ENCODE assay signal across 8 cellular contexts in the genomic region with DNA sequence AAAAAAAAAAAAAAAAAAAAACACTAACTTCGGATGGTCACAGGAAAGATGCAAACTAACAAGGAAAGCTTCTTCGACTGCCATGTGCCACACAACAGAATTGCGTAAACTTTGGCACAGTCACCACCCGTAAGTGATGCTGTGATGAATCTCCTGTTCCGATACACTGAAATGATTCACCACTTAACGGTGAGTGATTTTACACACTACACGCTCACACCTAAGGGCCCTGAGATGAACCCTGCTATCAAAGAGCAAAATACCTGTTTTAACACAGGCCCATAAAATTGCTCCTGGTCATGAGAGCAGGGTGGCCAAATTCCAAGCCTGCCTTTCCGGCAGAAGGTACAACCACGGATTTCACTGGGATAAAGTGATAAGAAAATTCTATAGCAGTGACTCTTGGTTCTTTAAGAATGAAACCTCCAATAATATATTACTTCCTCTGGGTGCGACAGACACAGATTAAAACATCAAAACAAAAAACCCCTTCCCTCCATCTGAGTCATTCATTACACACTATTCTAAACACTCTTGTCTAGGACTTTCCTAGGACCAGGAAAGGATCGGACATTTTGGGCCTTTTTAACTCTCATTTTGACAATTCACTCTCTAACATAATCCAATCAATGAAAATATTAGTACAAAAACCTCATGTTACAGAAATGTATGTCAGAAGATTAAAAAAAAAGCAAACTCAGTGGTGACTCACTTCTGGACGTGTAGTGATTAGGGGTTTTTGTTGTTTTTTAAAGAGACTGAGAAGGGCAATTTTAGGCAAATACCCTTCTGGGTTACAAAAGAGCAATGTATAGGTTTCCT. TPM values are rescaled to one million over a fixed set of nuclear protein-coding genes. Genes with fewer than 3 reads are reported as not detected.
A peak's percentile ranks its signal among the peaks of the same experiment; 100 is the strongest.
DNase-seq lines count a peak whose midpoint lies in the region; ATAC-seq and TF ChIP-seq lines count a peak whose summit lies in the region.

No MANE protein-coding gene starts in this region.

- no peak overlapping the region for H2BK120ac ChIP-seq in neuronal stem cell (ENCODE audit: low read depth, low read length)

- H3K79me1 ChIP-seq in neuronal stem cell (ENCODE audit: low read depth, low read length), result no peaks in the 10 kb centered on the region

- intact Hi-C loops in PC-3 (cut with micrococcal nuclease) (no loop called here), breast epithelium (cut with DNase I; ENCODE audit: low total_unique reads) (no loop called here)

- no peak overlapping the region for H3K4ac ChIP-seq in neuronal stem cell (ENCODE audit: low read length)

- H2AFZ ChIP-seq in PC-3 (ENCODE audit: low read length), result no peak overlapping the region
- H2AFZ ChIP-seq in neuronal stem cell (ENCODE audit: low read length), result no peak overlapping the region

- H3K18ac ChIP-seq in neuronal stem cell (ENCODE audit: low read length), result no peak overlapping the region

- DNase-seq in PC-3 (peak; percentile 69), breast epithelium (ENCODE audit: low spot score in 2 of 2) (no peak), neuronal stem cell (ENCODE audit: low spot score) (no peak), SJCRH30 (no peak), NCI-H524 (lab: John Stamatoyannopoulos, UW) (no peak), NCI-H1694 treated with DMSO at 0.1 percent for 48 hours (lab: John Stamatoyannopoulos, UW) (no peak)

- H4K20me1 ChIP-seq in PC-3 (ENCODE audit: low read length), result no peaks in the 10 kb centered on the region

- H3K9me3 ChIP-seq in PC-3 (ENCODE audit: low read length), result no peaks in the 10 kb centered on the region
- no peaks in the 10 kb centered on the region for H3K9me3 ChIP-seq in breast epithelium
- peaks cover 2 to 11% of the 10 kb centered on the region in 2 donors for H3K9me3 ChIP-seq in neuronal stem cell (replicated peaks in 1 of 2; ENCODE audit: control insufficient read depth in 2 of 2, insufficient read depth in 1 of 2, low read depth in 1 of 2, low read length in 2 of 2)
- no peaks in the 10 kb centered on the region for H3K9me3 ChIP-seq in SJCRH30 (replicated peaks)

- no peak overlapping the region for H3K14ac ChIP-seq in neuronal stem cell (ENCODE audit: low read length)

- no peak overlapping the region for H4K91ac ChIP-seq in neuronal stem cell (ENCODE audit: low read depth, low read length, poor library complexity)

- BruUV-seq in PC-3 (replicated peaks; lab: Mats Ljungman, UMichigan), result no TSS peak

- TF ChIP-seq CTCF in PC-3 (conservative IDR thresholded peaks at IDR 0.05; ENCODE audit: low read depth, low read length) (no peak), breast epithelium (IDR thresholded peaks at IDR 0.05) (no peak)

- H3K23ac ChIP-seq in neuronal stem cell (ENCODE audit: low read depth, low read length, poor library complexity), result no peak overlapping the region

- H2BK12ac ChIP-seq in neuronal stem cell (ENCODE audit: low read length), result no peak overlapping the region

- H3K4me1 ChIP-seq in PC-3 (ENCODE audit: insufficient read depth, low read length), result peaks cover 17% of the 10 kb centered on the region
- H3K4me1 ChIP-seq in breast epithelium, result peaks cover 0 to 12% of the 10 kb centered on the region in 2 donors
- peaks cover 10 to 49% of the 10 kb centered on the region in 2 donors for H3K4me1 ChIP-seq in neuronal stem cell (ENCODE audit: control insufficient read depth in 2 of 2, insufficient read depth in 1 of 2, low read depth in 1 of 2, low read length in 2 of 2)
- H3K4me1 ChIP-seq in SJCRH30, result peaks cover 10% of the 10 kb centered on the region

- H3K9ac ChIP-seq in PC-3 (ENCODE audit: low read length) (no peak overlapping the region), neuronal stem cell (ENCODE audit: low read depth, low read length, poor library complexity) (no peak overlapping the region)

- no peak overlapping the region for H2BK15ac ChIP-seq in neuronal stem cell (ENCODE audit: low read length)

- no peak for TF ChIP-seq POLR2A in breast epithelium (IDR thresholded peaks at IDR 0.05)

- no peak overlapping the region for H2BK5ac ChIP-seq in neuronal stem cell (ENCODE audit: low read length)

- H3K79me2 ChIP-seq in PC-3 (ENCODE audit: low read length), result no peaks in the 10 kb centered on the region

- no peak overlapping the region for H2AK5ac ChIP-seq in neuronal stem cell (ENCODE audit: low read depth, low read length)

- no peaks in the 10 kb centered on the region for H3F3A ChIP-seq in PC-3 (ENCODE audit: low read length, unreplicated experiment)

- no peak overlapping the region for H4K8ac ChIP-seq in neuronal stem cell (ENCODE audit: low read depth, low read length)

- no CpG with 5 or more reads among the region's 12 CpGs for WGBS in neuronal stem cell (ENCODE audit: extremely low coverage in 2 of 2, insufficient read length in 2 of 2, insufficient replicate concordance in 1 of 2), 2 donors

- CTCF ChIA-PET in PC-3 (lab: Charles Lee), result no interaction called here

- POLR2A ChIA-PET in PC-3 (lab: Charles Lee; ENCODE audit: unreplicated experiment), result no interaction called here

- H3K36me3 ChIP-seq in PC-3 (ENCODE audit: low read depth, low read length), result no peaks in the 10 kb centered on the region
- H3K36me3 ChIP-seq in breast epithelium, result no peaks in the 10 kb centered on the region
- H3K36me3 ChIP-seq in neuronal stem cell (replicated peaks in 1 of 2; ENCODE audit: control insufficient read depth in 2 of 2, insufficient read depth in 2 of 2, low read length in 2 of 2), result peaks cover 4 to 44% of the 10 kb centered on the region in 2 donors
- no peaks in the 10 kb centered on the region for H3K36me3 ChIP-seq in SJCRH30

- H3K27me3 ChIP-seq in PC-3 (ENCODE audit: low read length) (no peaks in the 10 kb centered on the region), breast epithelium (no peaks in the 10 kb centered on the region), neuronal stem cell (ENCODE audit: control insufficient read depth in 3 of 3, insufficient read depth in 3 of 3, low read depth in 1 of 3, low read length in 3 of 3) (no peaks in the 10 kb centered on the region), SJCRH30 (no peaks in the 10 kb centered on the region)

- H3K4me2 ChIP-seq in PC-3 (ENCODE audit: low read length) (peak overlapping the region; percentile 59), neuronal stem cell (ENCODE audit: insufficient read depth, low read length, poor library complexity, severe bottlenecking) (no peak overlapping the region)

- H3K27ac ChIP-seq in PC-3 (ENCODE audit: low read length), result peak overlapping the region; percentile 58
- H3K27ac ChIP-seq in breast epithelium, result peak overlapping the region; percentile 10 to 66
- H3K27ac ChIP-seq in neuronal stem cell (replicated peaks; ENCODE audit: low read length), result peak overlapping the region; percentile 25
- H3K27ac ChIP-seq in SJCRH30, result no peak overlapping the region

- H3K4me3 ChIP-seq in PC-3 (ENCODE audit: low read length), result peak overlapping the region; percentile 32; the same call in 1 of the 2 replicates
- no peak overlapping the region for H3K4me3 ChIP-seq in breast epithelium
- no peak overlapping the region for H3K4me3 ChIP-seq in neuronal stem cell (ENCODE audit: low read length in 2 of 2)
- H3K4me3 ChIP-seq in SJCRH30, result no peak overlapping the region

- ATAC-seq in GM18867 (IDR thresholded peaks at IDR 0.05; ENCODE audit: unreplicated experiment) (peak; percentile 68), HG02678 (IDR thresholded peaks at IDR 0.05; ENCODE audit: unreplicated experiment) (peak; percentile 60), PC-3 (peak; percentile 45)

- H3K9me2 ChIP-seq in PC-3 (replicated peaks; ENCODE audit: low read length), result no peaks in the 10 kb centered on the region

RNA-seq across cellular contexts. Expression of gene LRIG1, which starts 28.3 kb away (rescaled TPM):
- 2.2 and 2.9 TPM in 2 replicates for total RNA-seq in PC-3 (2014; rRNA removed)
- total RNA-seq in breast epithelium, result 100 to 1,000 TPM in 2 of 3 donors, 10 to 100 TPM in 1; 66.1 to 227 (median 131) TPM
- polyA plus RNA-seq in neuronal stem cell (2013, experiment 1 of 2), result 183 TPM
- polyA plus RNA-seq in neuronal stem cell (2013, experiment 2 of 2), result 174 TPM
- total RNA-seq in SJCRH30 (2014; rRNA removed; shearing (Covaris generic)), result 16.9 and 17.4 TPM in 2 replicates
